Comparison of ENCODE assay signal across 1 cellular context in genomic region chr12:42910656-42911055, GRCh38.
TF ChIP-seq lines count a peak whose summit lies in the region.

No MANE protein-coding gene starts in this region.

TF ChIP-seq in HCT116, 20 proteins besides CTCF, POLR2A, EP300 and RAD21 (continued from another document):
- no peak for TF ChIP-seq ZBTB33 (IDR thresholded peaks at IDR 0.05; ENCODE audit: extremely low read depth, insufficient replicate concordance, low read length)
- no peak for TF ChIP-seq EGR1 (IDR thresholded peaks at IDR 0.05; ENCODE audit: low read depth)
- no peak for TF ChIP-seq JUND (IDR thresholded peaks at IDR 0.05)
- no peak for TF ChIP-seq CEBPB (IDR thresholded peaks at IDR 0.05; ENCODE audit: low read depth)
- no peak for TF ChIP-seq ELF1 (IDR thresholded peaks at IDR 0.05; ENCODE audit: borderline replicate concordance, low read depth)
TF ChIP-seq in HCT116: peak in this region for 0.
